Comparison of ENCODE assay signal across 19 cellular contexts in genomic region chr6:34177181-34177591, GRCh38. TPM values are rescaled to one million over a fixed set of nuclear protein-coding genes. Genes with fewer than 3 reads are reported as not detected.
DNase-seq lines count a peak whose midpoint lies in the region; ATAC-seq and TF ChIP-seq lines count a peak whose summit lies in the region.
"Had no signal": no experiment of that assay in that cellular context is flagged by ENCODE, and none has a peak within 500 bp of the region (broad histone marks: within the 10 kb centered on the region; RNA-seq: fewer than 3 reads in every experiment).

No MANE protein-coding gene starts in this region.

- H3K9me3 ChIP-seq in T-helper 17 cell (ENCODE audit: control insufficient read depth, low read length, poor library complexity, severe bottlenecking): no peaks in the 10 kb centered on the region
- peaks cover 0 to 2% of the 10 kb centered on the region in 2 donors for H3K9me3 ChIP-seq in neuronal stem cell (replicated peaks in 1 of 2; ENCODE audit: control insufficient read depth in 2 of 2, insufficient read depth in 1 of 2, low read depth in 1 of 2, low read length in 2 of 2)
- no peaks in the 10 kb centered on the region for H3K9me3 ChIP-seq in uterus

- H3K23ac ChIP-seq in neuronal stem cell (ENCODE audit: low read depth, low read length, poor library complexity): no peak overlapping the region

- no peaks in the 10 kb centered on the region for H3K79me1 ChIP-seq in neuronal stem cell (ENCODE audit: low read depth, low read length)

- H4K8ac ChIP-seq in neuronal stem cell (ENCODE audit: low read depth, low read length): no peak overlapping the region

- TF ChIP-seq CTCF in uterus (IDR thresholded peaks at IDR 0.05): no peak

- peak overlapping the region; percentile 40 to 42 for H3K27ac Mint-ChIP-seq in stimulated activated naive CD8-positive, alpha-beta T cell treated with anti-CD3 and anti-CD28 coated beads, Interleukin-15, amount 100 ng/mL, for 72 hours
- no peak overlapping the region for H3K27ac Mint-ChIP-seq in T-helper 17 cell
- H3K27ac Mint-ChIP-seq: CD8-positive, alpha-beta T cell; HFFc6 had no signal

- ATAC-seq in stimulated activated naive CD8-positive, alpha-beta T cell treated with anti-CD3 and anti-CD28 coated beads, Interleukin-15, amount 100 ng/mL, for 72 hours: no peak
- ATAC-seq in stimulated activated naive CD8-positive, alpha-beta T cell treated with anti-CD3 and anti-CD28 coated beads, Interleukin-15, Interleukin-2, amounts not matched to agents 100 U/mL and 50 U/mL, for 24 hours: no peak
- ATAC-seq in T-helper 17 cell: no peak
- no peak for ATAC-seq in GM18907 (IDR thresholded peaks at IDR 0.05; ENCODE audit: unreplicated experiment)
- ATAC-seq in HG02981 (IDR thresholded peaks at IDR 0.05; ENCODE audit: unreplicated experiment): no peak
- ATAC-seq: CD8-positive, alpha-beta T cell had no signal

- H2BK5ac ChIP-seq in neuronal stem cell (ENCODE audit: low read length): peak overlapping the region; percentile 85

- no peak overlapping the region for H2BK12ac ChIP-seq in neuronal stem cell (ENCODE audit: low read length)

- H2BK120ac ChIP-seq in neuronal stem cell (ENCODE audit: low read depth, low read length): no peak overlapping the region

- no peak overlapping the region for H2AFZ ChIP-seq in neuronal stem cell (ENCODE audit: low read length)
- H2AFZ ChIP-seq: GM23248 had no signal

- peak overlapping the region; percentile 68 for H3K18ac ChIP-seq in neuronal stem cell (ENCODE audit: low read length)

- no CpG with 5 or more reads among the region's 5 CpGs for WGBS in neuronal stem cell (ENCODE audit: extremely low coverage in 2 of 2, insufficient read length in 2 of 2, insufficient replicate concordance in 1 of 2), 2 donors

- no peak overlapping the region for H4K91ac ChIP-seq in neuronal stem cell (ENCODE audit: low read depth, low read length, poor library complexity)

- H3K4me3 ChIP-seq in neuronal stem cell (ENCODE audit: low read length in 2 of 2) (peak overlapping the region in 1 of 2 donors; percentile 24), uterus (no peak overlapping the region)
- H3K4me3 ChIP-seq: GM23248 had no signal

- peaks cover 0 to 10% (median 0%) of the 10 kb centered on the region in 3 experiments for H3K27me3 ChIP-seq in neuronal stem cell (ENCODE audit: control insufficient read depth in 3 of 3, insufficient read depth in 3 of 3, low read depth in 1 of 3, low read length in 3 of 3)
- H3K27me3 ChIP-seq in uterus: no peaks in the 10 kb centered on the region

- H3K14ac ChIP-seq in neuronal stem cell (ENCODE audit: low read length): no peak overlapping the region

- H3K27ac ChIP-seq in neuronal stem cell (replicated peaks; ENCODE audit: low read length) (no peak overlapping the region), uterus (no peak overlapping the region)
- H3K27ac ChIP-seq: GM23248 had no signal

- H3K27me3 Mint-ChIP-seq in stimulated activated naive CD8-positive, alpha-beta T cell treated with anti-CD3 and anti-CD28 coated beads, Interleukin-15, amount 100 ng/mL, for 72 hours: no peaks in the 10 kb centered on the region
- H3K27me3 Mint-ChIP-seq in T-helper 17 cell: no peaks in the 10 kb centered on the region

- H2AK5ac ChIP-seq in neuronal stem cell (ENCODE audit: low read depth, low read length): peak overlapping the region; percentile 50

- H3K4ac ChIP-seq in neuronal stem cell (ENCODE audit: low read length): no peak overlapping the region

- H3K9me3 Mint-ChIP-seq in stimulated activated naive CD8-positive, alpha-beta T cell treated with anti-CD3 and anti-CD28 coated beads, Interleukin-15, amount 100 ng/mL, for 72 hours: no peaks in the 10 kb centered on the region
- H3K9me3 Mint-ChIP-seq: CD8-positive, alpha-beta T cell; HFFc6 had no signal

- H3K4me1 ChIP-seq in neuronal stem cell (ENCODE audit: control insufficient read depth in 2 of 2, insufficient read depth in 1 of 2, low read depth in 1 of 2, low read length in 2 of 2): no peaks in the 10 kb centered on the region
- no peaks in the 10 kb centered on the region for H3K4me1 ChIP-seq in uterus

- peak overlapping the region; percentile 2 for H3K9ac ChIP-seq in neuronal stem cell (ENCODE audit: low read depth, low read length, poor library complexity)
- H3K9ac ChIP-seq: GM23248 had no signal

- no peak overlapping the region for H3K4me2 ChIP-seq in neuronal stem cell (ENCODE audit: insufficient read depth, low read length, poor library complexity, severe bottlenecking)

- no peak for TF ChIP-seq POLR2A in uterus (IDR thresholded peaks at IDR 0.05)

- H3K36me3 Mint-ChIP-seq in T-helper 17 cell (ENCODE audit: low read depth): no peaks in the 10 kb centered on the region
- H3K36me3 Mint-ChIP-seq: CD8-positive, alpha-beta T cell had no signal

- DNase-seq in stimulated activated naive CD8-positive, alpha-beta T cell treated with anti-CD3 and anti-CD28 coated beads, Interleukin-15, amount 100 ng/mL, for 72 hours: no peak
- DNase-seq in stimulated activated naive CD8-positive, alpha-beta T cell treated with anti-CD3 and anti-CD28 coated beads, Interleukin-15, Interleukin-2, amounts not matched to agents 100 U/mL and 50 U/mL, for 24 hours: no peak
- DNase-seq in T-helper 17 cell (no peak), neuronal stem cell (ENCODE audit: low spot score) (no peak), uterus (no peak)
- DNase-seq: CD8-positive, alpha-beta T cell; DND-41; GDM1; GM23248; HFFc6; KG1; NCI-H1105; NCI-H187 treated with DMSO at 0.1 percent for 48 hours; NCI-H510A had no signal

- H3K4me1 Mint-ChIP-seq in stimulated activated naive CD8-positive, alpha-beta T cell treated with anti-CD3 and anti-CD28 coated beads, Interleukin-15, amount 100 ng/mL, for 72 hours: peaks cover 29% of the 10 kb centered on the region
- peaks cover 7% of the 10 kb centered on the region for H3K4me1 Mint-ChIP-seq in T-helper 17 cell

- no peak overlapping the region for H2BK15ac ChIP-seq in neuronal stem cell (ENCODE audit: low read length)

- intact Hi-C loops in uterus (cut with DNase I; ENCODE audit: low total_unique reads): no loop called here

- no peak overlapping the region for H3K4me3 Mint-ChIP-seq in stimulated activated naive CD8-positive, alpha-beta T cell treated with anti-CD3 and anti-CD28 coated beads, Interleukin-15, amount 100 ng/mL, for 72 hours
- H3K4me3 Mint-ChIP-seq in T-helper 17 cell: peak overlapping the region; percentile 25
- H3K4me3 Mint-ChIP-seq: CD8-positive, alpha-beta T cell; HFFc6 had no signal

- no peaks in the 10 kb centered on the region for H3K36me3 ChIP-seq in neuronal stem cell (replicated peaks in 1 of 2; ENCODE audit: control insufficient read depth in 2 of 2, insufficient read depth in 2 of 2, low read length in 2 of 2)
- H3K36me3 ChIP-seq in uterus: no peaks in the 10 kb centered on the region

RNA-seq across cellular contexts. Expression of gene GRM4, which starts 31.3 kb away (rescaled TPM):
- total RNA-seq in T-helper 17 cell (not detected), uterus (1 to 10 TPM in 1 of 4 donors, under 1 TPM in 1, not detected in 2; 0.35 to 2.2 TPM)
- 0.20 TPM for polyA plus RNA-seq in neuronal stem cell (2013, experiment 1 of 2)
- 0.22 TPM for polyA plus RNA-seq in neuronal stem cell (2013, experiment 2 of 2)
- total RNA-seq: M059J, RPMI7951 had no signal
- polyA plus RNA-seq: AG04450 had no signal

RNA-seq across cellular contexts. Expression of gene HMGA1, which starts 59.5 kb away (rescaled TPM):
- 10 to 100 TPM; 87.5 to 90.3 TPM for total RNA-seq in T-helper 17 cell
- 2,319 TPM for polyA plus RNA-seq in neuronal stem cell (2013, experiment 1 of 2)
- polyA plus RNA-seq in neuronal stem cell (2013, experiment 2 of 2): 2,280 TPM
- total RNA-seq in uterus: 10 to 100 TPM in 2 of 4 donors, 1 to 10 TPM in 1, under 1 TPM in 1; 0.51 to 24.4 (median 13.5) TPM
